1 cellular context compared by ENCODE assay signal in genomic region chr2:7577769-7578168, GRCh38.
A peak's percentile ranks its signal among the peaks of the same experiment; 100 is the strongest.
TF ChIP-seq lines count a peak whose summit lies in the region.

No MANE protein-coding gene starts in this region.

TF ChIP-seq in GM12878, 131 proteins besides CTCF, POLR2A, EP300 and RAD21:
- no peak for TF ChIP-seq IKZF1 (conservative IDR thresholded peaks at IDR 0.05)
- peak; percentile 26 for TF ChIP-seq SKIL (IDR thresholded peaks at IDR 0.05; ENCODE audit: low read depth, poor library complexity, severe bottlenecking)
- no peak for TF ChIP-seq SREBF2 (IDR thresholded peaks at IDR 0.05; ENCODE audit: low read length)
- peak; percentile 50 for TF ChIP-seq KLF5 (IDR thresholded peaks at IDR 0.05; ENCODE audit: partially characterized antibody)
- no peak for TF ChIP-seq BCLAF1 (IDR thresholded peaks at IDR 0.05)
- TF ChIP-seq ZNF207 (IDR thresholded peaks at IDR 0.05; ENCODE audit: borderline replicate concordance), result no peak
- TF ChIP-seq POLR2AphosphoS5 (IDR thresholded peaks at IDR 0.05; ENCODE audit: low read length), result no peak
- TF ChIP-seq, protein P1, sequence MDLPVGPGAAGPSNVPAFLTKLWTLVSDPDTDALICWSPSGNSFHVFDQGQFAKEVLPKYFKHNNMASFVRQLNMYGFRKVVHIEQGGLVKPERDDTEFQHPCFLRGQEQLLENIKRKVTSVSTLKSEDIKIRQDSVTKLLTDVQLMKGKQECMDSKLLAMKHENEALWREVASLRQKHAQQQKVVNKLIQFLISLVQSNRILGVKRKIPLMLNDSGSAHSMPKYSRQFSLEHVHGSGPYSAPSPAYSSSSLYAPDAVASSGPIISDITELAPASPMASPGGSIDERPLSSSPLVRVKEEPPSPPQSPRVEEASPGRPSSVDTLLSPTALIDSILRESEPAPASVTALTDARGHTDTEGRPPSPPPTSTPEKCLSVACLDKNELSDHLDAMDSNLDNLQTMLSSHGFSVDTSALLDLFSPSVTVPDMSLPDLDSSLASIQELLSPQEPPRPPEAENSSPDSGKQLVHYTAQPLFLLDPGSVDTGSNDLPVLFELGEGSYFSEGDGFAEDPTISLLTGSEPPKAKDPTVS (IDR thresholded peaks at IDR 0.05; ENCODE audit: low read depth, low read length), result no peak
- TF ChIP-seq NR2F1 (conservative IDR thresholded peaks at IDR 0.05), result no peak
- TF ChIP-seq MEF2A (IDR thresholded peaks at IDR 0.05; ENCODE audit: insufficient read depth, low read depth, low read length), result no peak
- TF ChIP-seq POU2F2 (IDR thresholded peaks at IDR 0.05; ENCODE audit: borderline replicate concordance, low read depth, low read length), result no peak
- peak; percentile 54; the same call in 1 of the 2 replicates for TF ChIP-seq RELB (IDR thresholded peaks at IDR 0.05; ENCODE audit: low read depth)
- no peak for TF ChIP-seq SPI1 (IDR thresholded peaks at IDR 0.05; ENCODE audit: borderline replicate concordance, insufficient read depth, low read depth, low read length)
- peak; percentile 59; the same call in 1 of the 2 replicates for TF ChIP-seq CBX5 (IDR thresholded peaks at IDR 0.05; ENCODE audit: low read depth)
- TF ChIP-seq CEBPB (IDR thresholded peaks at IDR 0.05; ENCODE audit: borderline replicate concordance in 1 of 2, low read depth in 2 of 2, low read length in 2 of 2), result no peak
- TF ChIP-seq TCF7 (IDR thresholded peaks at IDR 0.05; ENCODE audit: borderline replicate concordance), result no peak
- TF ChIP-seq, protein P2, sequence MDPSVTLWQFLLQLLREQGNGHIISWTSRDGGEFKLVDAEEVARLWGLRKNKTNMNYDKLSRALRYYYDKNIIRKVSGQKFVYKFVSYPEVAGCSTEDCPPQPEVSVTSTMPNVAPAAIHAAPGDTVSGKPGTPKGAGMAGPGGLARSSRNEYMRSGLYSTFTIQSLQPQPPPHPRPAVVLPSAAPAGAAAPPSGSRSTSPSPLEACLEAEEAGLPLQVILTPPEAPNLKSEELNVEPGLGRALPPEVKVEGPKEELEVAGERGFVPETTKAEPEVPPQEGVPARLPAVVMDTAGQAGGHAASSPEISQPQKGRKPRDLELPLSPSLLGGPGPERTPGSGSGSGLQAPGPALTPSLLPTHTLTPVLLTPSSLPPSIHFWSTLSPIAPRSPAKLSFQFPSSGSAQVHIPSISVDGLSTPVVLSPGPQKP (IDR thresholded peaks at IDR 0.05; ENCODE audit: low read depth, low read length), result no peak
- TF ChIP-seq POLR2AphosphoS2 (IDR thresholded peaks at IDR 0.05; ENCODE audit: low read depth, low read length), result no peak
- TF ChIP-seq PKNOX1 (IDR thresholded peaks at IDR 0.05), result no peak
- TF ChIP-seq NFYA (IDR thresholded peaks at IDR 0.05; ENCODE audit: borderline replicate concordance, low read depth, low read length), result no peak
- TF ChIP-seq ZBTB11 (CRISPR knock-in tag; IDR thresholded peaks at IDR 0.05), result no peak
- TF ChIP-seq MLLT1 (IDR thresholded peaks at IDR 0.05), result no peak
- no peak for TF ChIP-seq HCFC1 (IDR thresholded peaks at IDR 0.05; ENCODE audit: low read length)
- no peak for TF ChIP-seq TBL1XR1 (IDR thresholded peaks at IDR 0.05; ENCODE audit: low read depth, low read length)
- TF ChIP-seq, protein P3, sequence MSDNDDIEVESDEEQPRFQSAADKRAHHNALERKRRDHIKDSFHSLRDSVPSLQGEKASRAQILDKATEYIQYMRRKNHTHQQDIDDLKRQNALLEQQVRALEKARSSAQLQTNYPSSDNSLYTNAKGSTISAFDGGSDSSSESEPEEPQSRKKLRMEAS (IDR thresholded peaks at IDR 0.05; ENCODE audit: low read depth, low read length), result no peak
- no peak for TF ChIP-seq NR2C1 (IDR thresholded peaks at IDR 0.05)
- TF ChIP-seq HDAC2 (IDR thresholded peaks at IDR 0.05), result no peak
- no peak for TF ChIP-seq HDGF (IDR thresholded peaks at IDR 0.05)
- no peak for TF ChIP-seq ATF7 (IDR thresholded peaks at IDR 0.05; ENCODE audit: low read depth)
- no peak for TF ChIP-seq IRF3 (IDR thresholded peaks at IDR 0.05)
- TF ChIP-seq, protein P4, sequence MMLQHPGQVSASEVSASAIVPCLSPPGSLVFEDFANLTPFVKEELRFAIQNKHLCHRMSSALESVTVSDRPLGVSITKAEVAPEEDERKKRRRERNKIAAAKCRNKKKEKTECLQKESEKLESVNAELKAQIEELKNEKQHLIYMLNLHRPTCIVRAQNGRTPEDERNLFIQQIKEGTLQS (IDR thresholded peaks at IDR 0.05; ENCODE audit: borderline replicate concordance, extremely low read depth, low read depth, low read length), result no peak
- TF ChIP-seq SIN3A (IDR thresholded peaks at IDR 0.05; ENCODE audit: low read depth, low read length), result no peak
- TF ChIP-seq NR2C2 (IDR thresholded peaks at IDR 0.05; ENCODE audit: borderline replicate concordance, control insufficient read depth, insufficient read length, low read depth), result no peak
- TF ChIP-seq GABPA (IDR thresholded peaks at IDR 0.05; ENCODE audit: low read depth), result no peak
- TF ChIP-seq IRF4 (IDR thresholded peaks at IDR 0.05; ENCODE audit: low read depth, low read length), result no peak
- TF ChIP-seq, protein P5, sequence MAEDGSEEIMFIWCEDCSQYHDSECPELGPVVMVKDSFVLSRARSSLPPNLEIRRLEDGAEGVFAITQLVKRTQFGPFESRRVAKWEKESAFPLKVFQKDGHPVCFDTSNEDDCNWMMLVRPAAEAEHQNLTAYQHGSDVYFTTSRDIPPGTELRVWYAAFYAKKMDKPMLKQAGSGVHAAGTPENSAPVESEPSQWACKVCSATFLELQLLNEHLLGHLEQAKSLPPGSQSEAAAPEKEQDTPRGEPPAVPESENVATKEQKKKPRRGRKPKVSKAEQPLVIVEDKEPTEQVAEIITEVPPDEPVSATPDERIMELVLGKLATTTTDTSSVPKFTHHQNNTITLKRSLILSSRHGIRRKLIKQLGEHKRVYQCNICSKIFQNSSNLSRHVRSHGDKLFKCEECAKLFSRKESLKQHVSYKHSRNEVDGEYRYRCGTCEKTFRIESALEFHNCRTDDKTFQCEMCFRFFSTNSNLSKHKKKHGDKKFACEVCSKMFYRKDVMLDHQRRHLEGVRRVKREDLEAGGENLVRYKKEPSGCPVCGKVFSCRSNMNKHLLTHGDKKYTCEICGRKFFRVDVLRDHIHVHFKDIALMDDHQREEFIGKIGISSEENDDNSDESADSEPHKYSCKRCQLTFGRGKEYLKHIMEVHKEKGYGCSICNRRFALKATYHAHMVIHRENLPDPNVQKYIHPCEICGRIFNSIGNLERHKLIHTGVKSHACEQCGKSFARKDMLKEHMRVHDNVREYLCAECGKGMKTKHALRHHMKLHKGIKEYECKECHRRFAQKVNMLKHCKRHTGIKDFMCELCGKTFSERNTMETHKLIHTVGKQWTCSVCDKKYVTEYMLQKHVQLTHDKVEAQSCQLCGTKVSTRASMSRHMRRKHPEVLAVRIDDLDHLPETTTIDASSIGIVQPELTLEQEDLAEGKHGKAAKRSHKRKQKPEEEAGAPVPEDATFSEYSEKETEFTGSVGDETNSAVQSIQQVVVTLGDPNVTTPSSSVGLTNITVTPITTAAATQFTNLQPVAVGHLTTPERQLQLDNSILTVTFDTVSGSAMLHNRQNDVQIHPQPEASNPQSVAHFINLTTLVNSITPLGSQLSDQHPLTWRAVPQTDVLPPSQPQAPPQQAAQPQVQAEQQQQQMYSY (CRISPR knock-in tag; IDR thresholded peaks at IDR 0.05), result no peak
